Comparison of ENCODE assay signal across 8 cellular contexts in genomic region chr1:214281030-214281901, GRCh38. TPM values are rescaled to one million over a fixed set of nuclear protein-coding genes. Genes with fewer than 3 reads are reported as not detected.
DNase-seq lines count a peak whose midpoint lies in the region; ATAC-seq, FAIRE-seq and TF ChIP-seq lines count a peak whose summit lies in the region.

A gene with protein sequence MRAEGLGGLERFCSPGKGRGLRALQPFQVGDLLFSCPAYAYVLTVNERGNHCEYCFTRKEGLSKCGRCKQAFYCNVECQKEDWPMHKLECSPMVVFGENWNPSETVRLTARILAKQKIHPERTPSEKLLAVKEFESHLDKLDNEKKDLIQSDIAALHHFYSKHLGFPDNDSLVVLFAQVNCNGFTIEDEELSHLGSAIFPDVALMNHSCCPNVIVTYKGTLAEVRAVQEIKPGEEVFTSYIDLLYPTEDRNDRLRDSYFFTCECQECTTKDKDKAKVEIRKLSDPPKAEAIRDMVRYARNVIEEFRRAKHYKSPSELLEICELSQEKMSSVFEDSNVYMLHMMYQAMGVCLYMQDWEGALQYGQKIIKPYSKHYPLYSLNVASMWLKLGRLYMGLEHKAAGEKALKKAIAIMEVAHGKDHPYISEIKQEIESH (plus strand): TSS chr1:214281159. CDS start chr1:214281255, 96 bp downstream.

- peak within 1 kb of the TSS; percentile 59 for H3K4me3 ChIP-seq in kidney epithelial cell (ENCODE audit: low read depth, low read length)

- TF ChIP-seq CTCF in kidney epithelial cell (IDR thresholded peaks at IDR 0.05; ENCODE audit: insufficient read depth, low read length, poor library complexity, severe bottlenecking), result no peak

- H3K36me3 Mint-ChIP-seq in central memory CD8-positive, alpha-beta T cell (ENCODE audit: insufficient read depth), result peaks cover 6% of the 10 kb centered on the region

- no peak for FAIRE-seq in GM18507 (lab: Jason Lieb, UNC)

- H3K27me3 ChIP-seq in kidney epithelial cell (ENCODE audit: control insufficient read depth, insufficient read depth, low read length), result no peaks in the 10 kb centered on the region

- H3K9me3 Mint-ChIP-seq in central memory CD8-positive, alpha-beta T cell, result no peaks in the 10 kb centered on the region

- H3K27me3 Mint-ChIP-seq in central memory CD8-positive, alpha-beta T cell, result no peaks in the 10 kb centered on the region

- no peaks in the 10 kb centered on the region for H3K36me3 ChIP-seq in kidney epithelial cell (ENCODE audit: control insufficient read depth, insufficient read depth, low read length)

- H3K4me3 Mint-ChIP-seq in central memory CD8-positive, alpha-beta T cell, result peak within 1 kb of the TSS; percentile 83

- peak; percentile 75 for ATAC-seq in HG02970 (IDR thresholded peaks at IDR 0.05; ENCODE audit: low FRiP score, unreplicated experiment)
- peak; percentile 70 for ATAC-seq in central memory CD8-positive, alpha-beta T cell (replicated peaks; ENCODE audit: extremely low read depth, poor library complexity, severe bottlenecking)

- DNase-seq in A172 (ENCODE audit: low spot score) (peak; percentile 53), GM18507 (ENCODE audit: extremely low spot score, insufficient read length, low read depth) (peak; percentile 54), NCI-H2171 treated with DMSO at 0.1 percent for 48 hours (lab: John Stamatoyannopoulos, UW) (peak; percentile 66), kidney epithelial cell (ENCODE audit: low read depth) (no peak)
- peak; percentile 32 to 55 (median 42) for DNase-seq in activated CD4-positive, CD25-positive, alpha-beta regulatory T cell (lab: John Stamatoyannopoulos, UW)
- DNase-seq in central memory CD8-positive, alpha-beta T cell (ENCODE audit: low spot score in 2 of 2), result peak; percentile 37
- peak; percentile 77 for DNase-seq in stimulated activated CD4-positive, alpha-beta T cell treated with anti-CD3 and anti-CD28 coated beads, Interleukin-15, amount 100 ng/mL, for 24 hours

- peaks cover 44% of the 10 kb centered on the region for H3K4me1 Mint-ChIP-seq in central memory CD8-positive, alpha-beta T cell

- H3K27ac Mint-ChIP-seq in central memory CD8-positive, alpha-beta T cell (ENCODE audit: low read depth), result peak within 1 kb of the TSS; percentile 56

RNA-seq across cellular contexts. Expression of the gene that starts here (rescaled TPM):
- total RNA-seq in A172 (2014; rRNA removed; shearing (Covaris generic)), result 77.2 and 81.1 TPM in 2 replicates
- total RNA-seq in kidney epithelial cell, result 54.7 and 60.7 TPM in 2 replicates
